In genomic region chr9:27676827-27677226, GRCh38 we compare ENCODE assay signal across 33 cellular contexts.
"Had no signal": no experiment of that assay in that cellular context is flagged by ENCODE, and none has a peak within 500 bp of the region (broad histone marks: within the 10 kb centered on the region; RNA-seq: fewer than 3 reads in every experiment).

No MANE protein-coding gene starts in this region.

- H3K36me3 ChIP-seq: adrenal gland, ascending aorta, brain microvascular endothelial cell, breast epithelium, cardiac muscle cell had no signal

- ATAC-seq: activated naive CD4-positive, alpha-beta T cell treated with anti-CD3 and anti-CD28 coated beads, Interleukin-2, amount 50 U/mL, for 72 hours; activated naive CD8-positive, alpha-beta T cell treated with anti-CD3 and anti-CD28 coated beads, Interleukin-2, amount 50 U/mL, for 24 hours; activated T-cell treated with anti-CD3 and anti-CD28 coated beads, Interleukin-2, amount 50 U/mL, for 4 hours; activated T-cell treated with anti-CD3 and anti-CD28 coated beads, Interleukin-2, amount 50 U/mL, for 72 hours; activated T-helper 17 cell treated with anti-CD3 and anti-CD28 coated beads, Interleukin-2, amount 50 U/mL, for 72 hours; body of pancreas had no signal

- H3K4me1 ChIP-seq: adrenal gland, ascending aorta, body of pancreas, breast epithelium had no signal

- FAIRE-seq: astrocyte, bronchial epithelial cell had no signal

- DNase-seq: activated effector memory CD4-positive, alpha-beta T cell treated with anti-CD3 and anti-CD28 coated beads, Interleukin-2, amount 50 U/mL, for 16 hours; activated effector memory CD4-positive, alpha-beta T cell treated with Interleukin-2 at 50 U/mL for 16 hours; activated gamma-delta T cell; activated gamma-delta T cell treated with Interleukin-2 at 50 U/mL for 16 hours; activated naive CD4-positive, alpha-beta T cell; activated naive CD4-positive, alpha-beta T cell treated with anti-CD3 and anti-CD28 coated beads for 36 hours; activated naive CD4-positive, alpha-beta T cell treated with anti-CD3 and anti-CD28 coated beads, Interleukin-2, amount 10 ng/mL, durations not matched to agents 7 days and 5 days; activated naive CD4-positive, alpha-beta T cell treated with anti-CD3 and anti-CD28 coated beads, Interleukin-2, amount 50 U/mL, for 16 hours; activated naive CD4-positive, alpha-beta T cell treated with Interleukin-2 at 50 U/mL for 16 hours; activated naive CD8-positive, alpha-beta T cell treated with anti-CD3 and anti-CD28 coated beads for 36 hours; activated naive CD8-positive, alpha-beta T cell treated with anti-CD3 and anti-CD28 coated beads, Interleukin-2, amount 10 ng/mL, durations not matched to agents 7 days and 5 days; activated naive CD8-positive, alpha-beta T cell treated with anti-CD3 and anti-CD28 coated beads, Interleukin-2, amount 50 U/mL, for 24 hours; activated T-cell treated with anti-CD3 and anti-CD28 coated beads, Interleukin-2, amount 50 U/mL, for 24 hours; activated T-cell treated with anti-CD3 and anti-CD28 coated beads, Interleukin-2, amount 50 U/mL, for 4 hours; activated T-cell treated with anti-CD3 and anti-CD28 coated beads, Interleukin-2, amount 50 U/mL, for 48 hours; adrenal gland; amniotic stem cell; amygdala; anterior cingulate cortex; aorta; body of pancreas; brain microvascular endothelial cell; caudate nucleus; central memory CD4-positive, alpha-beta T cell; cerebellar nuclear complex had no signal

- H3K27me3 ChIP-seq: adrenal gland, ascending aorta, body of pancreas, brain microvascular endothelial cell, breast epithelium, cardiac muscle cell had no signal

- H3K9me3 ChIP-seq: adrenal gland, ascending aorta, body of pancreas, breast epithelium had no signal

- H3K27ac ChIP-seq: adrenal gland, ascending aorta, body of pancreas, brain microvascular endothelial cell, breast epithelium, cardiac muscle cell had no signal

- H3K4me3 ChIP-seq: adrenal gland, ascending aorta, body of pancreas, breast epithelium, cardiac muscle cell had no signal
